1 cellular context compared by ENCODE assay signal in the genomic region with DNA sequence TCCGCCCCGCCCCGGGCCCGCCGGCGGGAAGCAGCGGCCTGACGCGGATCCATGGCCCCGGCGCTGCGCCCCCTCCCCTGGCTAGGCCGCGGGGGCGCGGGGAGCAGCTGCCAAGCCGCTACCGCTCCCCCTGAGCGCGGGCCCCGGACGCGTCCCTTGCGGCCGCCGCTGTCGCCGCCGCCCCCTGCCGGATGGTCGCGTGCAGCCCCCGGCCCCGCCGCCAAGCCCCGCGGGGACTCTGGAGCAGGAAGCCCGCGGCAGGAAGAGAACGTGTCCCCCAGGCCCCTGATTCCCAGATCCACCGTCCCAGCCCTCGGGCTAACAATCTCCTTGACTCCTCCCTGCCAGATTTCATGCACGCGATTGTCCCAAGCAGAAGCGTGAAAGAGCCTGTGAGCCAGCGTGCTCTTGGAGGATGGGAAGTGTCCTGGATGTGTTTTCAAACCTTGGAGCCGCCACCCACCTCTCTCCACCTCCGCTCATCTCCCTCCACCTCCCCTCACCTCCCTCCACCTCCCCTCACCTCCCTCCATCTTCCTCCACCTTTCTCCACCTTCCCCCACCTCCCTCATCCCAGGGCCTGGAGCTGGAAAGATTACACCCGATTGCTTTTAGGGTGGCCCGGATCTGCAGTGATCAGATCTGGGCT.
TF ChIP-seq lines count a peak whose summit lies in the region.

No MANE protein-coding gene starts in this region.

TF ChIP-seq in HEK293, 187 proteins besides CTCF, POLR2A, EP300 and RAD21 (continued from another document):
- TF ChIP-seq ZNF830 (tag by site-specific recombination; IDR thresholded peaks at IDR 0.05; ENCODE audit: low read depth) (no peak), GLI2 (tag by site-specific recombination; IDR thresholded peaks at IDR 0.05; ENCODE audit: borderline replicate concordance, low read depth) (no peak), ZNF37A (tag by site-specific recombination; IDR thresholded peaks at IDR 0.05) (no peak), ZNF175 (tag by site-specific recombination; IDR thresholded peaks at IDR 0.05) (no peak), ZNF585B (tag by site-specific recombination; IDR thresholded peaks at IDR 0.05) (no peak), ZNF623 (tag by site-specific recombination; IDR thresholded peaks at IDR 0.05) (no peak), ZFHX2 (tag by site-specific recombination; conservative IDR thresholded peaks at IDR 0.05) (peak; percentile 80), ZNF610 (tag by site-specific recombination; IDR thresholded peaks at IDR 0.05; ENCODE audit: borderline replicate concordance) (no peak), SP7 (tag by site-specific recombination; IDR thresholded peaks at IDR 0.05) (peak; percentile 28; the same call in 1 of the 2 replicates), ZNF426 (tag by site-specific recombination; IDR thresholded peaks at IDR 0.05) (no peak), WT1 (tag by site-specific recombination; IDR thresholded peaks at IDR 0.05) (peak; percentile 68; the same call in 1 of the 2 replicates), ZNF335 (tag by site-specific recombination; conservative IDR thresholded peaks at IDR 0.05) (peak; percentile 47; the same call in 1 of the 2 replicates), ZNF707 (tag by site-specific recombination; IDR thresholded peaks at IDR 0.05) (no peak), ZNF433 (tag by site-specific recombination; IDR thresholded peaks at IDR 0.05; ENCODE audit: low read depth) (no peak), ZEB2 (tag by site-specific recombination; IDR thresholded peaks at IDR 0.05) (no peak), ZNF837 (tag by site-specific recombination; IDR thresholded peaks at IDR 0.05) (no peak), ZNF223 (tag by site-specific recombination; IDR thresholded peaks at IDR 0.05) (no peak)
- TF ChIP-seq, protein P1, sequence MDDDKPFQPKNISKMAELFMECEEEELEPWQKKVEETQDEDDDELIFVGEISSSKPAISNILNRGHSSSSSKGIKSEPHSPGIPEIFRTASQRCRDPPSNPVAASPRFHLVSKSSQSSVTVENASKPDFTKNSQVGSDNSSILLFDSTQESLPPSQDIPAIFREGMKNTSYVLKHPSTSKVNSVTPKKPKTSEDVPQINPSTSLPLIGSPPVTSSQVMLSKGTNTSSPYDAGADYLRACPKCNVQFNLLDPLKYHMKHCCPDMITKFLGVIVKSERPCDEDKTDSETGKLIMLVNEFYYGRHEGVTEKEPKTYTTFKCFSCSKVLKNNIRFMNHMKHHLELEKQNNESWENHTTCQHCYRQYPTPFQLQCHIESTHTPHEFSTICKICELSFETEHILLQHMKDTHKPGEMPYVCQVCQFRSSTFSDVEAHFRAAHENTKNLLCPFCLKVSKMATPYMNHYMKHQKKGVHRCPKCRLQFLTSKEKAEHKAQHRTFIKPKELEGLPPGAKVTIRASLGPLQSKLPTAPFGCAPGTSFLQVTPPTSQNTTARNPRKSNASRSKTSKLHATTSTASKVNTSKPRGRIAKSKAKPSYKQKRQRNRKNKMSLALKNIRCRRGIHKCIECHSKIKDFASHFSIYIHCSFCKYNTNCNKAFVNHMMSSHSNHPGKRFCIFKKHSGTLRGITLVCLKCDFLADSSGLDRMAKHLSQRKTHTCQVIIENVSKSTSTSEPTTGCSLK (tag by site-specific recombination; IDR thresholded peaks at IDR 0.05): no peak
- TF ChIP-seq, protein P2, sequence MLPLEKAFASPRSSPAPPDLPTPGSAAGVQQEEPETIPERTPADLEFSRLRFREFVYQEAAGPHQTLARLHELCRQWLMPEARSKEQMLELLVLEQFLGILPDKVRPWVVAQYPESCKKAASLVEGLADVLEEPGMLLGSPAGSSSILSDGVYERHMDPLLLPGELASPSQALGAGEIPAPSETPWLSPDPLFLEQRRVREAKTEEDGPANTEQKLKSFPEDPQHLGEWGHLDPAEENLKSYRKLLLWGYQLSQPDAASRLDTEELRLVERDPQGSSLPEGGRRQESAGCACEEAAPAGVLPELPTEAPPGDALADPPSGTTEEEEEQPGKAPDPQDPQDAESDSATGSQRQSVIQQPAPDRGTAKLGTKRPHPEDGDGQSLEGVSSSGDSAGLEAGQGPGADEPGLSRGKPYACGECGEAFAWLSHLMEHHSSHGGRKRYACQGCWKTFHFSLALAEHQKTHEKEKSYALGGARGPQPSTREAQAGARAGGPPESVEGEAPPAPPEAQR (tag by site-specific recombination; IDR thresholded peaks at IDR 0.05): no peak
- TF ChIP-seq, protein P3, sequence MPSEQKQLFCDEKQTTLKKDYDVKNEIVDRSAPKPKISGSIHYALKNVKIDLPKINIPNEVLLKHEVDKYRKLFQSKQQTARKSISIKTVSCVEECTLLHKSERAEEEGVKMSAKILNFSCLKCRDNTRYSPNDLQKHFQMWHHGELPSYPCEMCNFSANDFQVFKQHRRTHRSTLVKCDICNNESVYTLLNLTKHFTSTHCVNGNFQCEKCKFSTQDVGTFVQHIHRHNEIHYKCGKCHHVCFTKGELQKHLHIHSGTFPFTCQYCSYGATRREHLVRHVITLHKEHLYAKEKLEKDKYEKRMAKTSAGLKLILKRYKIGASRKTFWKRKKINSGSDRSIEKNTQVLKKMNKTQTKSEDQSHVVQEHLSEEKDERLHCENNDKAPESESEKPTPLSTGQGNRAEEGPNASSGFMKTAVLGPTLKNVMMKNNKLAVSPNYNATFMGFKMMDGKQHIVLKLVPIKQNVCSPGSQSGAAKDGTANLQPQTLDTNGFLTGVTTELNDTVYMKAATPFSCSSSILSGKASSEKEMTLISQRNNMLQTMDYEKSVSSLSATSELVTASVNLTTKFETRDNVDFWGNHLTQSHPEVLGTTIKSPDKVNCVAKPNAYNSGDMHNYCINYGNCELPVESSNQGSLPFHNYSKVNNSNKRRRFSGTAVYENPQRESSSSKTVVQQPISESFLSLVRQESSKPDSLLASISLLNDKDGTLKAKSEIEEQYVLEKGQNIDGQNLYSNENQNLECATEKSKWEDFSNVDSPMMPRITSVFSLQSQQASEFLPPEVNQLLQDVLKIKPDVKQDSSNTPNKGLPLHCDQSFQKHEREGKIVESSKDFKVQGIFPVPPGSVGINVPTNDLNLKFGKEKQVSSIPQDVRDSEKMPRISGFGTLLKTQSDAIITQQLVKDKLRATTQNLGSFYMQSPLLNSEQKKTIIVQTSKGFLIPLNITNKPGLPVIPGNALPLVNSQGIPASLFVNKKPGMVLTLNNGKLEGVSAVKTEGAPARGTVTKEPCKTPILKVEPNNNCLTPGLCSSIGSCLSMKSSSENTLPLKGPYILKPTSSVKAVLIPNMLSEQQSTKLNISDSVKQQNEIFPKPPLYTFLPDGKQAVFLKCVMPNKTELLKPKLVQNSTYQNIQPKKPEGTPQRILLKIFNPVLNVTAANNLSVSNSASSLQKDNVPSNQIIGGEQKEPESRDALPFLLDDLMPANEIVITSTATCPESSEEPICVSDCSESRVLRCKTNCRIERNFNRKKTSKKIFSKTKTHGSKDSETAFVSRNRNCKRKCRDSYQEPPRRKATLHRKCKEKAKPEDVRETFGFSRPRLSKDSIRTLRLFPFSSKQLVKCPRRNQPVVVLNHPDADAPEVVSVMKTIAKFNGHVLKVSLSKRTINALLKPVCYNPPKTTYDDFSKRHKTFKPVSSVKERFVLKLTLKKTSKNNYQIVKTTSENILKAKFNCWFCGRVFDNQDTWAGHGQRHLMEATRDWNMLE (tag by site-specific recombination; conservative IDR thresholded peaks at IDR 0.05; ENCODE audit: low read depth): no peak
- TF ChIP-seq, protein P4, sequence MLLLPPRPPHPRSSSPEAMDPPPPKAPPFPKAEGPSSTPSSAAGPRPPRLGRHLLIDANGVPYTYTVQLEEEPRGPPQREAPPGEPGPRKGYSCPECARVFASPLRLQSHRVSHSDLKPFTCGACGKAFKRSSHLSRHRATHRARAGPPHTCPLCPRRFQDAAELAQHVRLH (tag by site-specific recombination; IDR thresholded peaks at IDR 0.05): no peak
- TF ChIP-seq, protein P5, sequence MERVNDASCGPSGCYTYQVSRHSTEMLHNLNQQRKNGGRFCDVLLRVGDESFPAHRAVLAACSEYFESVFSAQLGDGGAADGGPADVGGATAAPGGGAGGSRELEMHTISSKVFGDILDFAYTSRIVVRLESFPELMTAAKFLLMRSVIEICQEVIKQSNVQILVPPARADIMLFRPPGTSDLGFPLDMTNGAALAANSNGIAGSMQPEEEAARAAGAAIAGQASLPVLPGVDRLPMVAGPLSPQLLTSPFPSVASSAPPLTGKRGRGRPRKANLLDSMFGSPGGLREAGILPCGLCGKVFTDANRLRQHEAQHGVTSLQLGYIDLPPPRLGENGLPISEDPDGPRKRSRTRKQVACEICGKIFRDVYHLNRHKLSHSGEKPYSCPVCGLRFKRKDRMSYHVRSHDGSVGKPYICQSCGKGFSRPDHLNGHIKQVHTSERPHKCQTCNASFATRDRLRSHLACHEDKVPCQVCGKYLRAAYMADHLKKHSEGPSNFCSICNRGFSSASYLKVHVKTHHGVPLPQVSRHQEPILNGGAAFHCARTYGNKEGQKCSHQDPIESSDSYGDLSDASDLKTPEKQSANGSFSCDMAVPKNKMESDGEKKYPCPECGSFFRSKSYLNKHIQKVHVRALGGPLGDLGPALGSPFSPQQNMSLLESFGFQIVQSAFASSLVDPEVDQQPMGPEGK (tag by site-specific recombination; IDR thresholded peaks at IDR 0.05): no peak
- TF ChIP-seq, protein P6, sequence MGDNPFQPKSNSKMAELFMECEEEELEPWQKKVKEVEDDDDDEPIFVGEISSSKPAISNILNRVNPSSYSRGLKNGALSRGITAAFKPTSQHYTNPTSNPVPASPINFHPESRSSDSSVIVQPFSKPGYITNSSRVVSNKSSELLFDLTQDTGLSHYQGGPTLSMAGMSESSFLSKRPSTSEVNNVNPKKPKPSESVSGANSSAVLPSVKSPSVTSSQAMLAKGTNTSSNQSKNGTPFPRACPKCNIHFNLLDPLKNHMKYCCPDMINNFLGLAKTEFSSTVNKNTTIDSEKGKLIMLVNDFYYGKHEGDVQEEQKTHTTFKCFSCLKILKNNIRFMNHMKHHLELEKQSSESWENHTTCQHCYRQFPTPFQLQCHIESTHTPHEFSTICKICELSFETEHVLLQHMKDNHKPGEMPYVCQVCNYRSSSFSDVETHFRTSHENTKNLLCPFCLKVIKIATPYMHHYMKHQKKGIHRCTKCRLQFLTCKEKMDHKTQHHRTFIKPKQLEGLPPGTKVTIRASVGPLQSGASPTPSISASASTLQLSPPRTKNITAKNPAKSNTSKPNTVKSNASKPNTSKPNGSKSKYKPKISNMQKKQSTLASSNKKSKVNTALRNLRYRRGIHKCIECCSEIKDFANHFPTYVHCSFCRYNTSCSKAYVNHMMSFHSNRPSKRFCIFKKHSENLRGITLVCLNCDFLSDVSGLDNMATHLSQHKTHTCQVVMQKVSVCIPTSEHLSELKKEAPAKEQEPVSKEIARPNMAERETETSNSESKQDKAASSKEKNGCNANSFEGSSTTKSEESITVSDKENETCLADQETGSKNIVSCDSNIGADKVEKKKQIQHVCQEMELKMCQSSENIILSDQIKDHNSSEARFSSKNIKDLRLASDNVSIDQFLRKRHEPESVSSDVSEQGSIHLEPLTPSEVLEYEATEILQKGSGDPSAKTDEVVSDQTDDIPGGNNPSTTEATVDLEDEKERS (tag by site-specific recombination; IDR thresholded peaks at IDR 0.05): no peak
